In the genomic region with DNA sequence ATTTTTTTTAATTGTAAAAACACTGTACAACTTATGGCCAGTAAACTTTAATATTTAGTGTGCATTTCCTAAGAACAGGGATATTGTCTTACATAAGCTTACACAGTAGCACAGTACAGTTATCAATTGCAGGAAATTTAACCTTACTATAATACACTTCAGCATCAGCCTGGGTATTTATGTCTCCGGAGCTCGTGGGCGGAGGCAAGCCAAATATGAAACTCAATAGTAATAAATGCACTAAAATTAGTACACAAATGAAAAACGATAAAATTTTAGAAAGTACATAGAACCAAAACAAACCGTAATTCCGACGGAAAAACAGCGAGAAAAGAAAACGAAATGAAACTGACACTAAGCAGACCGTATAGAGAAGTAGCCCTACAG, we compare ENCODE assay signal across 8 cellular contexts.
DNase-seq lines count a peak whose midpoint lies in the region; ATAC-seq and TF ChIP-seq lines count a peak whose summit lies in the region.

No MANE protein-coding gene starts in this region.

- H3K79me2 ChIP-seq in osteoblast (ENCODE audit: insufficient read depth, low read length): peaks cover 24% of the 10 kb centered on the region

- TF ChIP-seq CTCF in GM12864 (IDR thresholded peaks at IDR 0.05; ENCODE audit: low read depth, low read length, missing control alignments): no peak
- no peak for TF ChIP-seq CTCF in osteoblast (IDR thresholded peaks at IDR 0.05; ENCODE audit: extremely low read depth, low read depth, low read length)
- TF ChIP-seq CTCF in GM10266 (IDR thresholded peaks at IDR 0.05; ENCODE audit: control insufficient read depth, insufficient read depth, low read depth, missing control alignments): no peak

- peak overlapping the region; percentile 90 for H2AFZ ChIP-seq in osteoblast (ENCODE audit: low read length)

- peak overlapping the region; percentile 15; the same call in 1 of the 2 replicates for H3K4me3 ChIP-seq in GM12864 (ENCODE audit: low read depth, low read length)
- peak overlapping the region; percentile 76 for H3K4me3 ChIP-seq in osteoblast (ENCODE audit: insufficient read depth, low read length)

- H3K36me3 ChIP-seq in osteoblast (ENCODE audit: insufficient read depth, low read length): no peaks in the 10 kb centered on the region

- H3K27me3 ChIP-seq in osteoblast (ENCODE audit: insufficient read depth, low read length): no peaks in the 10 kb centered on the region

- H3K4me2 ChIP-seq in osteoblast (ENCODE audit: insufficient read depth, low read length): peak overlapping the region; percentile 90

- peaks cover 2% of the 10 kb centered on the region for H3K9me3 ChIP-seq in osteoblast (ENCODE audit: low read depth, low read length)

- in situ Hi-C loops in KBM-7 (cut with MboI; ENCODE audit: low pct_unique_long_range_greater_than_20kb, low sequenced_read_pairs): no loop called here

- peak overlapping the region; percentile 4 for H3K27ac ChIP-seq in angular gyrus (ENCODE audit: low read depth, low read length)
- H3K27ac ChIP-seq in osteoblast (ENCODE audit: low read depth, low read length): peak overlapping the region; percentile 91

- DNase-seq in GM12864 (ENCODE audit: low read depth) (no peak), osteoblast (ENCODE audit: insufficient read length, low spot score, missing footprints) (peak; percentile 13), KBM-7 (no peak), GM10266 (ENCODE audit: extremely low spot score) (no peak), NOMO-1 treated with dmso at 0.1 percent for 144 hours (lab: John Stamatoyannopoulos, UW; ENCODE audit: unreplicated experiment) (no peak)

- no peaks in the 10 kb centered on the region for H4K20me1 ChIP-seq in osteoblast (ENCODE audit: insufficient read depth, low read length)

- peaks cover 24% of the 10 kb centered on the region for H3K4me1 ChIP-seq in osteoblast (ENCODE audit: insufficient read depth, low read length)

- peak; percentile 2 for ATAC-seq in HG02973 (IDR thresholded peaks at IDR 0.05; ENCODE audit: unreplicated experiment)
- no peak for ATAC-seq in HG03196 (IDR thresholded peaks at IDR 0.05; ENCODE audit: unreplicated experiment)
